1 cellular context compared by ENCODE assay signal in the genomic region with DNA sequence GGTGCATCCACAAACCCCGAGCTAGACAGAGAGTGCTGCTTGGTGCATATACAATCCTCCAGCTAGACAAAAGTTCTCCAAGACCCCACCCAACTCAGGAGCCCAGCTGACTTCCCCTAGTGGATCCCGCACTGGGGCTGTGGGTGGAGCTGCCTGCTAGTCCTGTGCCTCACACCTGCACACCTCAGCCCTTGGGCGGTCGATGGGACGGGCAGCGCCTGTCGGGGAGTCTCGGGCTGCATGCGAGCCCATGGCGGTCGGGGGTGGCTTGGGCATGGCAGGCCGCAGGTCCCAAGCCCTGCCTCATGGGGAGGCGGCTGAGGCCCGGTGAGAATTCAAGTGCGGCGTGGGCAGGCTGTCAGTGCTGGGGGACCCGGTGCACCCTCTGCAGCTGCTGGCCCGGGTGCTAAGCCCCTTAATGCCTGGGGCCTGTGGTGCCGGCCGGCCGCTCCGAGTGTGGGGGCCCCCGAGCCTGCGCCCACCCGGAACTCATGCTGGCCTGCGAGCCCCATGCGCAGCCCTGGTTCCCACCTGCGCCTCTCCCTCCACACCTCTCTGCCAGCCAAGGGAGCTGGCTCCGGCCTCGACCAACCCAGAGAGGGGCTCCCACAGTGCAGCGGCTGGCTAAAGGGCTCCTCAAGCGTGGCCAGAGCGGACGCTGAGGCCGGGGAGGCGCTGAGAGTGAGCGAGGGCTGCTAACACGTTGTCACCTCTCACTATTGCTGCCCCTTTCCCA.
TF ChIP-seq lines count a peak whose summit lies in the region.

No MANE protein-coding gene starts in this region.

TF ChIP-seq in GM12878, 131 proteins besides CTCF, POLR2A, EP300 and RAD21:
- no peak for TF ChIP-seq CHD2 (IDR thresholded peaks at IDR 0.05; ENCODE audit: borderline replicate concordance, low read depth, low read length)
- TF ChIP-seq MTA3 (IDR thresholded peaks at IDR 0.05; ENCODE audit: borderline replicate concordance, low read length), result no peak
- TF ChIP-seq, protein P1, sequence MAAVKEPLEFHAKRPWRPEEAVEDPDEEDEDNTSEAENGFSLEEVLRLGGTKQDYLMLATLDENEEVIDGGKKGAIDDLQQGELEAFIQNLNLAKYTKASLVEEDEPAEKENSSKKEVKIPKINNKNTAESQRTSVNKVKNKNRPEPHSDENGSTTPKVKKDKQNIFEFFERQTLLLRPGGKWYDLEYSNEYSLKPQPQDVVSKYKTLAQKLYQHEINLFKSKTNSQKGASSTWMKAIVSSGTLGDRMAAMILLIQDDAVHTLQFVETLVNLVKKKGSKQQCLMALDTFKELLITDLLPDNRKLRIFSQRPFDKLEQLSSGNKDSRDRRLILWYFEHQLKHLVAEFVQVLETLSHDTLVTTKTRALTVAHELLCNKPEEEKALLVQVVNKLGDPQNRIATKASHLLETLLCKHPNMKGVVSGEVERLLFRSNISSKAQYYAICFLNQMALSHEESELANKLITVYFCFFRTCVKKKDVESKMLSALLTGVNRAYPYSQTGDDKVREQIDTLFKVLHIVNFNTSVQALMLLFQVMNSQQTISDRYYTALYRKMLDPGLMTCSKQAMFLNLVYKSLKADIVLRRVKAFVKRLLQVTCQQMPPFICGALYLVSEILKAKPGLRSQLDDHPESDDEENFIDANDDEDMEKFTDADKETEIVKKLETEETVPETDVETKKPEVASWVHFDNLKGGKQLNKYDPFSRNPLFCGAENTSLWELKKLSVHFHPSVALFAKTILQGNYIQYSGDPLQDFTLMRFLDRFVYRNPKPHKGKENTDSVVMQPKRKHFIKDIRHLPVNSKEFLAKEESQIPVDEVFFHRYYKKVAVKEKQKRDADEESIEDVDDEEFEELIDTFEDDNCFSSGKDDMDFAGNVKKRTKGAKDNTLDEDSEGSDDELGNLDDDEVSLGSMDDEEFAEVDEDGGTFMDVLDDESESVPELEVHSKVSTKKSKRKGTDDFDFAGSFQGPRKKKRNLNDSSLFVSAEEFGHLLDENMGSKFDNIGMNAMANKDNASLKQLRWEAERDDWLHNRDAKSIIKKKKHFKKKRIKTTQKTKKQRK (IDR thresholded peaks at IDR 0.05; ENCODE audit: low read depth, low read length), result no peak
- TF ChIP-seq MEF2A (IDR thresholded peaks at IDR 0.05; ENCODE audit: insufficient read depth, low read depth, low read length), result no peak
- TF ChIP-seq BCL11A (IDR thresholded peaks at IDR 0.05; ENCODE audit: low read depth, low read length), result no peak
- TF ChIP-seq, protein P2, sequence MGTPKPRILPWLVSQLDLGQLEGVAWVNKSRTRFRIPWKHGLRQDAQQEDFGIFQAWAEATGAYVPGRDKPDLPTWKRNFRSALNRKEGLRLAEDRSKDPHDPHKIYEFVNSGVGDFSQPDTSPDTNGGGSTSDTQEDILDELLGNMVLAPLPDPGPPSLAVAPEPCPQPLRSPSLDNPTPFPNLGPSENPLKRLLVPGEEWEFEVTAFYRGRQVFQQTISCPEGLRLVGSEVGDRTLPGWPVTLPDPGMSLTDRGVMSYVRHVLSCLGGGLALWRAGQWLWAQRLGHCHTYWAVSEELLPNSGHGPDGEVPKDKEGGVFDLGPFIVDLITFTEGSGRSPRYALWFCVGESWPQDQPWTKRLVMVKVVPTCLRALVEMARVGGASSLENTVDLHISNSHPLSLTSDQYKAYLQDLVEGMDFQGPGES (IDR thresholded peaks at IDR 0.05), result no peak
